In genomic region chr18:45186832-45187231, GRCh38 we compare ENCODE assay signal across 31 cellular contexts.
"Had no signal": no experiment of that assay in that cellular context is flagged by ENCODE, and none has a peak within 500 bp of the region (broad histone marks: within the 10 kb centered on the region; RNA-seq: fewer than 3 reads in every experiment).

No MANE protein-coding gene starts in this region.

- H3K27me3 Mint-ChIP-seq: activated CD4-positive, alpha-beta memory T cell treated with anti-CD3 and anti-CD28 coated beads for 36 hours; activated CD4-positive, alpha-beta T cell treated with anti-CD3 and anti-CD28 coated beads, Interleukin-2, amount 10 ng/mL, durations not matched to agents 24 days and 14 days; effector memory CD8-positive, alpha-beta T cell had no signal

- H3K4me1 ChIP-seq: body of pancreas, esophagus muscularis mucosa had no signal

- H3K4me3 Mint-ChIP-seq: activated CD4-positive, alpha-beta memory T cell treated with anti-CD3 and anti-CD28 coated beads for 36 hours; activated CD4-positive, alpha-beta T cell treated with anti-CD3 and anti-CD28 coated beads for 36 hours; activated CD4-positive, alpha-beta T cell treated with anti-CD3 and anti-CD28 coated beads, Interleukin-2, amount 10 ng/mL, durations not matched to agents 24 days and 14 days; activated CD8-positive, alpha-beta memory T cell treated with anti-CD3 and anti-CD28 coated beads, Interleukin-2, amount 10 ng/mL, durations not matched to agents 7 days and 5 days; activated CD8-positive, alpha-beta T cell treated with anti-CD3 and anti-CD28 coated beads, Interleukin-2, amount 10 ng/mL, durations not matched to agents 7 days and 5 days; activated naive CD4-positive, alpha-beta T cell treated with anti-CD3 and anti-CD28 coated beads, Interleukin-2, amount 10 ng/mL, durations not matched to agents 7 days and 5 days; activated naive CD8-positive, alpha-beta T cell treated with anti-CD3 and anti-CD28 coated beads, Interleukin-2, amount 10 ng/mL, durations not matched to agents 7 days and 5 days; activated T-helper 1 cell treated with anti-CD3 and anti-CD28 coated beads, Interleukin-12 subunit alpha, Interleukin-12 subunit beta, Interleukin-2, Interleukin-4 antibody, amounts not matched to agents 30 ng/mL and 10 ng/mL and 1 ng/mL, durations not matched to agents 14 hours and 24 hours and 36 hours; effector memory CD8-positive, alpha-beta T cell had no signal

- H3K36me3 Mint-ChIP-seq: activated CD4-positive, alpha-beta memory T cell treated with anti-CD3 and anti-CD28 coated beads for 36 hours; activated naive CD4-positive, alpha-beta T cell treated with anti-CD3 and anti-CD28 coated beads, Interleukin-2, amount 10 ng/mL, durations not matched to agents 7 days and 5 days; activated naive CD4-positive, alpha-beta T cell treated with anti-CD3 and anti-CD28 coated beads, Interleukin-2, amount 50 U/mL, for 72 hours; activated naive CD8-positive, alpha-beta T cell treated with anti-CD3 and anti-CD28 coated beads, Interleukin-2, amount 10 ng/mL, durations not matched to agents 7 days and 5 days had no signal

- H3K27me3 ChIP-seq: body of pancreas, esophagus muscularis mucosa had no signal

- ATAC-seq: activated CD4-positive, alpha-beta T cell treated with anti-CD3 and anti-CD28 coated beads for 36 hours; activated CD8-positive, alpha-beta memory T cell treated with anti-CD3 and anti-CD28 coated beads, Interleukin-2, amount 10 ng/mL, durations not matched to agents 7 days and 5 days; activated CD8-positive, alpha-beta T cell treated with anti-CD3 and anti-CD28 coated beads, Interleukin-2, amount 10 ng/mL, durations not matched to agents 7 days and 5 days; activated naive CD4-positive, alpha-beta T cell treated with anti-CD3 and anti-CD28 coated beads, Interleukin-2, amount 50 U/mL, for 72 hours; body of pancreas; effector memory CD8-positive, alpha-beta T cell had no signal

- FAIRE-seq: colon had no signal

- H3K9me3 Mint-ChIP-seq: activated CD4-positive, alpha-beta memory T cell treated with anti-CD3 and anti-CD28 coated beads for 36 hours; activated CD4-positive, alpha-beta T cell treated with anti-CD3 and anti-CD28 coated beads, Interleukin-2, amount 10 ng/mL, durations not matched to agents 24 days and 14 days; activated naive CD4-positive, alpha-beta T cell treated with anti-CD3 and anti-CD28 coated beads, Interleukin-2, amount 10 ng/mL, durations not matched to agents 7 days and 5 days; activated naive CD4-positive, alpha-beta T cell treated with anti-CD3 and anti-CD28 coated beads, Interleukin-2, amount 50 U/mL, for 72 hours; activated naive CD8-positive, alpha-beta T cell treated with anti-CD3 and anti-CD28 coated beads, Interleukin-2, amount 10 ng/mL, durations not matched to agents 7 days and 5 days; activated T-helper 1 cell treated with anti-CD3 and anti-CD28 coated beads, Interleukin-12 subunit alpha, Interleukin-12 subunit beta, Interleukin-2, Interleukin-4 antibody, amounts not matched to agents 30 ng/mL and 10 ng/mL and 1 ng/mL, durations not matched to agents 14 hours and 24 hours and 36 hours; activated T-helper 2 cell treated with anti-CD3 and anti-CD28 coated beads, Interferon-gamma antibody, Interleukin-2, Interleukin-4, amounts not matched to agents 10 μg/mL and 5 μg/mL and 100 μg/mL, durations not matched to agents 14 hours and 24 hours and 36 hours; effector memory CD8-positive, alpha-beta T cell had no signal

- DNase-seq: activated CD4-positive, alpha-beta memory T cell treated with anti-CD3 and anti-CD28 coated beads for 36 hours; activated CD4-positive, alpha-beta T cell treated with anti-CD3 and anti-CD28 coated beads for 36 hours; activated CD4-positive, alpha-beta T cell treated with anti-CD3 and anti-CD28 coated beads, Interleukin-2, amount 10 ng/mL, durations not matched to agents 24 days and 14 days; activated CD4-positive, CD25-positive, alpha-beta regulatory T cell; activated CD4-positive, CD25-positive, alpha-beta regulatory T cell treated with anti-CD3 and anti-CD28 coated beads, Interleukin-2, amount 50 U/mL, for 72 hours; activated CD8-positive, alpha-beta memory T cell treated with anti-CD3 and anti-CD28 coated beads, Interleukin-2, amount 10 ng/mL, durations not matched to agents 7 days and 5 days; activated CD8-positive, alpha-beta memory T cell treated with anti-CD3 and anti-CD28 coated beads, Interleukin-2, amount 50 U/mL, for 4 hours; activated CD8-positive, alpha-beta T cell treated with anti-CD3 and anti-CD28 coated beads, Interleukin-2, amount 10 ng/mL, durations not matched to agents 7 days and 5 days; activated gamma-delta T cell; activated naive CD4-positive, alpha-beta T cell; activated naive CD4-positive, alpha-beta T cell treated with anti-CD3 and anti-CD28 coated beads, Interleukin-2, amount 10 ng/mL, durations not matched to agents 7 days and 5 days; activated naive CD8-positive, alpha-beta T cell treated with anti-CD3 and anti-CD28 coated beads, Interleukin-2, amount 10 ng/mL, durations not matched to agents 7 days and 5 days; activated T-cell treated with anti-CD3 and anti-CD28 coated beads, Interleukin-2, amount 50 U/mL, for 1 hour; activated T-cell treated with anti-CD3 and anti-CD28 coated beads, Interleukin-2, amount 50 U/mL, for 48 hours; amniotic stem cell; anterior cingulate cortex; body of pancreas; caudate nucleus; cortex of kidney; dermis blood vessel endothelial cell; effector CD4-positive, alpha-beta T cell; effector memory CD8-positive, alpha-beta T cell; erythroblast; foreskin melanocyte; head of caudate nucleus; T-helper 2 cell had no signal

- H3K27ac Mint-ChIP-seq: activated CD4-positive, alpha-beta memory T cell treated with anti-CD3 and anti-CD28 coated beads for 36 hours; activated CD4-positive, alpha-beta T cell treated with anti-CD3 and anti-CD28 coated beads for 36 hours; activated CD4-positive, alpha-beta T cell treated with anti-CD3 and anti-CD28 coated beads, Interleukin-2, amount 10 ng/mL, durations not matched to agents 24 days and 14 days; activated CD8-positive, alpha-beta memory T cell treated with anti-CD3 and anti-CD28 coated beads, Interleukin-2, amount 10 ng/mL, durations not matched to agents 7 days and 5 days; activated CD8-positive, alpha-beta T cell treated with anti-CD3 and anti-CD28 coated beads, Interleukin-2, amount 10 ng/mL, durations not matched to agents 7 days and 5 days; activated naive CD4-positive, alpha-beta T cell treated with anti-CD3 and anti-CD28 coated beads, Interleukin-2, amount 10 ng/mL, durations not matched to agents 7 days and 5 days; activated naive CD4-positive, alpha-beta T cell treated with anti-CD3 and anti-CD28 coated beads, Interleukin-2, amount 50 U/mL, for 72 hours; activated naive CD8-positive, alpha-beta T cell treated with anti-CD3 and anti-CD28 coated beads, Interleukin-2, amount 10 ng/mL, durations not matched to agents 7 days and 5 days; activated T-helper 1 cell treated with anti-CD3 and anti-CD28 coated beads, Interleukin-12 subunit alpha, Interleukin-12 subunit beta, Interleukin-2, Interleukin-4 antibody, amounts not matched to agents 30 ng/mL and 10 ng/mL and 1 ng/mL, durations not matched to agents 14 hours and 24 hours and 36 hours; activated T-helper 2 cell treated with anti-CD3 and anti-CD28 coated beads, Interferon-gamma antibody, Interleukin-2, Interleukin-4, amounts not matched to agents 10 μg/mL and 5 μg/mL and 100 μg/mL, durations not matched to agents 14 hours and 24 hours and 36 hours; effector memory CD8-positive, alpha-beta T cell had no signal

- H3K4me3 ChIP-seq: body of pancreas, esophagus muscularis mucosa had no signal

- H3K4me1 Mint-ChIP-seq: activated CD4-positive, alpha-beta T cell treated with anti-CD3 and anti-CD28 coated beads for 36 hours; activated CD4-positive, alpha-beta T cell treated with anti-CD3 and anti-CD28 coated beads, Interleukin-2, amount 10 ng/mL, durations not matched to agents 24 days and 14 days; activated CD8-positive, alpha-beta memory T cell treated with anti-CD3 and anti-CD28 coated beads, Interleukin-2, amount 10 ng/mL, durations not matched to agents 7 days and 5 days; activated naive CD4-positive, alpha-beta T cell treated with anti-CD3 and anti-CD28 coated beads, Interleukin-2, amount 10 ng/mL, durations not matched to agents 7 days and 5 days; activated naive CD8-positive, alpha-beta T cell treated with anti-CD3 and anti-CD28 coated beads, Interleukin-2, amount 10 ng/mL, durations not matched to agents 7 days and 5 days had no signal

- H3K36me3 ChIP-seq: esophagus muscularis mucosa had no signal

- H3K27ac ChIP-seq: body of pancreas, esophagus muscularis mucosa had no signal

- H3K9me3 ChIP-seq: body of pancreas, esophagus muscularis mucosa had no signal
